8 cellular contexts compared by ENCODE assay signal in the genomic region with DNA sequence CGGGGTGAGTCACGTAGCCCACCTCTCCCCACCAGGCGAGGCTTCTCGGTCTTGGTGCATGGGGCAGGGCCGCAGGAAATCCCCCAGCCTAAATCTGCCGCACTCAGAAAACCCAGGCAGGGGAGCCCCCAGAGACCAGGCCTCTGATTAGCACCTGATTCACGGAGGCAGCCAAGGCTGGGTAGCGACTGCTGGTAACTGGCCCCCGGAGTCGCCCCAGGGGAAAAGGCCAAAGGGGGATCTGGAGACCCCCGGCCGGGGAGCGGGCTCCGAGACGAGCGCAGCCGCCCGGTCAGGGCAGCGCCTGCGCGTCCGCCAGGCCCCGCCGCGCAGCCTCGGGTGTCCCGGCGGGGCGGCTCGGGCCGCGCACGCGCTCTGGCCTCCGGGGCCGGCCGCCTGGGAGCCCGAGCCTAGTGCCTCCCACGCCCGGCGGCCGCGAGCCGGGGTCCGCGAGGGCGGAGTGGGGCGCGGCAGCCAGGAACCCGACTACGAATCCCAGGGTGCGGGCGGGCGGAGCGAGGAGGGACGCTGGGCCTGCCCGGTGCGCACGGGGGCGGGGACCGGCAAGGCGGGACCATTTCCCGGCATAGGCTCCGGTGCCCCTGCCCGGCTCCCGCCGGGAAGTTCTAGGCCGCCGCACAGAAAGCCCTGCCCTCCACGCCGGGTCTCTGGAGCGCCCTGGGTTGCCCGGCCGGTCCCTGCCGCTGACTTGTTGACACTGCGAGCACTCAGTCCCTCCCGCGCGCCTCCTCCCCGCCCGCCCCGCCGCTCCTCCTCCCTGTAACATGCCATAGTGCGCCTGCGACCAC. TPM values are rescaled to one million over a fixed set of nuclear protein-coding genes. Genes with fewer than 3 reads are reported as not detected.
DNase-seq lines count a peak whose midpoint lies in the region; ATAC-seq, FAIRE-seq and TF ChIP-seq lines count a peak whose summit lies in the region.

Gene DUSP22 (plus strand): TSS at position 791 of the 809 bp plus-strand sequence. CDS start 53 bp downstream, outside the sequence.

- H3K4me1 ChIP-seq in MM.1S (ENCODE audit: low read length) (peaks cover 44% of the 10 kb centered on the region), foreskin keratinocyte (peaks cover 3% of the 10 kb centered on the region), testis (peaks cover 5% of the 10 kb centered on the region)

- H3K36me3 ChIP-seq in MM.1S (replicated peaks; ENCODE audit: insufficient read depth, low read length) = no peaks in the 10 kb centered on the region
- no peaks in the 10 kb centered on the region for H3K36me3 ChIP-seq in testis (ENCODE audit: low read depth, missing control alignments)

- no peak for FAIRE-seq in H54 (lab: Jason Lieb, UNC)

- no peaks in the 10 kb centered on the region for H3K9me2 ChIP-seq in MM.1S (replicated peaks; ENCODE audit: insufficient read depth, low read length)

- DNase-seq in EH (ENCODE audit: low read depth) (peak; percentile 88), H54 (ENCODE audit: insufficient read length, low spot score) (peak; percentile 98), MM.1S (peak; percentile 96), foreskin keratinocyte (peak; percentile 64 to 76), omental fat pad (ENCODE audit: low spot score) (peak; percentile 64), testis (peak; percentile 86), OCI-M2 (lab: John Stamatoyannopoulos, UW; ENCODE audit: unreplicated experiment) (no peak)
- DNase-seq in activated T-helper 1 cell treated with anti-CD3 and anti-CD28 coated beads, Interleukin-2, amount 50 U/mL, for 16 hours (ENCODE audit: low read depth in 1 of 2, low spot score in 1 of 2) = peak; percentile 53 to 70

- no peaks in the 10 kb centered on the region for H4K20me1 ChIP-seq in MM.1S (ENCODE audit: insufficient read depth, low read length)

- H3K79me2 ChIP-seq in MM.1S (ENCODE audit: low read length) = peaks cover 50% of the 10 kb centered on the region

- H3K4me2 ChIP-seq in MM.1S (ENCODE audit: low read depth, low read length) = peak within 1 kb of the TSS; percentile 95

- TF ChIP-seq POLR2A in H54 (IDR thresholded peaks at IDR 0.05; ENCODE audit: low read depth, low read length) = peak; percentile 90
- peak; percentile 67 for TF ChIP-seq POLR2A in testis (IDR thresholded peaks at IDR 0.05)

- TF ChIP-seq CTCF in MM.1S (IDR thresholded peaks at IDR 0.05; ENCODE audit: low read length) (no peak), foreskin keratinocyte (conservative IDR thresholded peaks at IDR 0.05) (peak; percentile 11), omental fat pad (IDR thresholded peaks at IDR 0.05) (no peak), testis (IDR thresholded peaks at IDR 0.05) (no peak)

- peak within 1 kb of the TSS; percentile 89 for H3K27ac ChIP-seq in MM.1S (ENCODE audit: low read length)
- peak within 1 kb of the TSS; percentile 95 for H3K27ac ChIP-seq in foreskin keratinocyte
- peak within 1 kb of the TSS; percentile 95 to 97 for H3K27ac ChIP-seq in testis

- WGBS in testis, 2 donors = 13 to 20% methylated on average over 28 to 79 of the region's 85 CpGs

- peaks cover 50% of the 10 kb centered on the region for H3F3A ChIP-seq in MM.1S (ENCODE audit: insufficient read depth, low read length)

- peak within 1 kb of the TSS; percentile 77 for H3K4me3 ChIP-seq in MM.1S (ENCODE audit: low read length)
- peak within 1 kb of the TSS; percentile 75 to 92 for H3K4me3 ChIP-seq in testis

- peak; percentile 81 for ATAC-seq in foreskin keratinocyte
- peak; percentile 92 for ATAC-seq in omental fat pad (ENCODE audit: low FRiP score)

- no peaks in the 10 kb centered on the region for H3K9me3 ChIP-seq in MM.1S (replicated peaks; ENCODE audit: insufficient read depth, low read length)
- no peaks in the 10 kb centered on the region for H3K9me3 ChIP-seq in testis

- peak within 1 kb of the TSS; percentile 58 for H2AFZ ChIP-seq in MM.1S (ENCODE audit: low read length)

- intact Hi-C loops in testis (cut with DNase I; ENCODE audit: low total_unique reads) = no loop called here

- H3K9ac ChIP-seq in MM.1S (ENCODE audit: low read length) = peak within 1 kb of the TSS; percentile 91

- no peaks in the 10 kb centered on the region for H3K27me3 ChIP-seq in MM.1S (replicated peaks; ENCODE audit: insufficient read depth, low read length)
- no peaks in the 10 kb centered on the region for H3K27me3 ChIP-seq in foreskin keratinocyte
- H3K27me3 ChIP-seq in testis = no peaks in the 10 kb centered on the region

RNA-seq across cellular contexts. Expression of gene DUSP22, which starts in this region (rescaled TPM):
- total RNA-seq in foreskin keratinocyte (20.6 and 22.2 TPM in 2 replicates), omental fat pad (10 to 100 TPM; 47.4 to 93.6 (median 65.4) TPM), testis (100 to 1,000 TPM; 129 to 158 TPM)
- polyA plus RNA-seq in foreskin keratinocyte (24.9 and 25.0 TPM in 2 replicates), testis (ENCODE audit: insufficient read depth, low read depth, low replicate concordance) (112 TPM)
